8 cellular contexts compared by ENCODE assay signal in genomic region chr1:15426492-15427279, GRCh38. TPM values are rescaled to one million over a fixed set of nuclear protein-coding genes. Genes with fewer than 3 reads are reported as not detected.
DNase-seq lines count a peak whose midpoint lies in the region; ATAC-seq and TF ChIP-seq lines count a peak whose summit lies in the region.

No MANE protein-coding gene starts in this region.

- no peak for TF ChIP-seq EP300 in Ishikawa (IDR thresholded peaks at IDR 0.05; ENCODE audit: borderline replicate concordance)

- no peaks in the 10 kb centered on the region for H3K36me3 Mint-ChIP-seq in activated naive CD8-positive, alpha-beta T cell treated with anti-CD3 and anti-CD28 coated beads for 36 hours
- H3K36me3 Mint-ChIP-seq in stimulated activated memory B cell treated with anti-CD40 and anti-IgM and Interleukin-4, amounts not matched to agents 10 μg/mL and 1 μg/mL and 100 μg/mL, for 72 hours = peaks cover 40% of the 10 kb centered on the region
- H3K36me3 Mint-ChIP-seq in T-helper 2 cell treated with Interferon-gamma antibody and Interleukin-4, amounts not matched to agents 5 μg/mL and 100 μg/mL, for 36 hours (ENCODE audit: low read depth) = peaks cover 31% of the 10 kb centered on the region

- H3K27ac Mint-ChIP-seq in activated naive CD8-positive, alpha-beta T cell treated with anti-CD3 and anti-CD28 coated beads for 36 hours = peak overlapping the region; percentile 55
- H3K27ac Mint-ChIP-seq in stimulated activated memory B cell treated with anti-CD40 and anti-IgM and Interleukin-4, amounts not matched to agents 10 μg/mL and 1 μg/mL and 100 μg/mL, for 72 hours = peak overlapping the region; percentile 8
- no peak overlapping the region for H3K27ac Mint-ChIP-seq in T-helper 2 cell treated with Interferon-gamma antibody and Interleukin-4, amounts not matched to agents 5 μg/mL and 100 μg/mL, for 36 hours

- peak; percentile 38 for ATAC-seq in left ventricle myocardium superior
- ATAC-seq in stimulated activated memory B cell treated with anti-CD40 and anti-IgM and Interleukin-4, amounts not matched to agents 10 μg/mL and 1 μg/mL and 100 μg/mL, for 72 hours = peak; percentile 19
- ATAC-seq in HG03095 (IDR thresholded peaks at IDR 0.05; ENCODE audit: unreplicated experiment) = no peak

- H3K4me1 Mint-ChIP-seq in activated naive CD8-positive, alpha-beta T cell treated with anti-CD3 and anti-CD28 coated beads for 36 hours = peaks cover 8% of the 10 kb centered on the region
- peaks cover 12% of the 10 kb centered on the region for H3K4me1 Mint-ChIP-seq in stimulated activated memory B cell treated with anti-CD40 and anti-IgM and Interleukin-4, amounts not matched to agents 10 μg/mL and 1 μg/mL and 100 μg/mL, for 72 hours
- peaks cover 14% of the 10 kb centered on the region for H3K4me1 Mint-ChIP-seq in T-helper 2 cell treated with Interferon-gamma antibody and Interleukin-4, amounts not matched to agents 5 μg/mL and 100 μg/mL, for 36 hours (ENCODE audit: low read depth)

- H3K27me3 Mint-ChIP-seq in activated naive CD8-positive, alpha-beta T cell treated with anti-CD3 and anti-CD28 coated beads for 36 hours = no peaks in the 10 kb centered on the region
- no peaks in the 10 kb centered on the region for H3K27me3 Mint-ChIP-seq in stimulated activated memory B cell treated with anti-CD40 and anti-IgM and Interleukin-4, amounts not matched to agents 10 μg/mL and 1 μg/mL and 100 μg/mL, for 72 hours
- H3K27me3 Mint-ChIP-seq in T-helper 2 cell treated with Interferon-gamma antibody and Interleukin-4, amounts not matched to agents 5 μg/mL and 100 μg/mL, for 36 hours (ENCODE audit: low read depth) = no peaks in the 10 kb centered on the region

- intact Hi-C loops in left ventricle myocardium superior (cut with micrococcal nuclease) = no loop called here

- H3K9me3 Mint-ChIP-seq in activated naive CD8-positive, alpha-beta T cell treated with anti-CD3 and anti-CD28 coated beads for 36 hours = no peaks in the 10 kb centered on the region
- H3K9me3 Mint-ChIP-seq in stimulated activated memory B cell treated with anti-CD40 and anti-IgM and Interleukin-4, amounts not matched to agents 10 μg/mL and 1 μg/mL and 100 μg/mL, for 72 hours = no peaks in the 10 kb centered on the region
- H3K9me3 Mint-ChIP-seq in T-helper 2 cell treated with Interferon-gamma antibody and Interleukin-4, amounts not matched to agents 5 μg/mL and 100 μg/mL, for 36 hours = no peaks in the 10 kb centered on the region

- no peak for DNase-seq in activated naive CD8-positive, alpha-beta T cell treated with anti-CD3 and anti-CD28 coated beads for 36 hours
- DNase-seq in left ventricle myocardium superior = peak; percentile 52
- DNase-seq in T-helper 2 cell treated with Interferon-gamma antibody and Interleukin-4, amounts not matched to agents 5 μg/mL and 100 μg/mL, for 36 hours (ENCODE audit: low spot score) = no peak
- no peak for DNase-seq in epidermal melanocyte (ENCODE audit: insufficient read length, low spot score)
- DNase-seq in activated naive CD4-positive, alpha-beta T cell treated with anti-CD3 and anti-CD28 coated beads, Interleukin-2, amount 50 U/mL, for 16 hours = no peak

- no peak for TF ChIP-seq RAD21 in Ishikawa (IDR thresholded peaks at IDR 0.05; ENCODE audit: low read depth)

- no peak overlapping the region for H3K4me3 Mint-ChIP-seq in activated naive CD8-positive, alpha-beta T cell treated with anti-CD3 and anti-CD28 coated beads for 36 hours
- H3K4me3 Mint-ChIP-seq in stimulated activated memory B cell treated with anti-CD40 and anti-IgM and Interleukin-4, amounts not matched to agents 10 μg/mL and 1 μg/mL and 100 μg/mL, for 72 hours = no peak overlapping the region
- H3K4me3 Mint-ChIP-seq in T-helper 2 cell treated with Interferon-gamma antibody and Interleukin-4, amounts not matched to agents 5 μg/mL and 100 μg/mL, for 36 hours = no peak overlapping the region

TF ChIP-seq in Ishikawa, 13 proteins besides CTCF, POLR2A, EP300 and RAD21:
- TF ChIP-seq CREB1 (IDR thresholded peaks at IDR 0.05; ENCODE audit: low read depth) = no peak
- TF ChIP-seq ZBTB7A (IDR thresholded peaks at IDR 0.05; ENCODE audit: low read depth) = 0 out of 2 replicates have a peak, but pooled peaks have one; percentile 14
TF ChIP-seq in Ishikawa: peak in this region for 1.

RNA-seq across cellular contexts. Expression of gene CTRC, which starts 11.6 kb away (rescaled TPM):
- total RNA-seq in activated naive CD8-positive, alpha-beta T cell treated with anti-CD3 and anti-CD28 coated beads for 36 hours = under 1 TPM in 1 of 2 experiments, not detected in 1; 0.30 TPM
- not detected for total RNA-seq in left ventricle myocardium superior

RNA-seq across cellular contexts. Expression of gene EFHD2, which starts 17.0 kb away (rescaled TPM):
- 10 to 100 TPM; 45.6 to 46.2 TPM for total RNA-seq in activated naive CD8-positive, alpha-beta T cell treated with anti-CD3 and anti-CD28 coated beads for 36 hours
- 12.6 TPM for total RNA-seq in left ventricle myocardium superior

RNA-seq across cellular contexts. Expression of gene CELA2A, which starts 29.8 kb away (rescaled TPM):
- not detected for total RNA-seq in activated naive CD8-positive, alpha-beta T cell treated with anti-CD3 and anti-CD28 coated beads for 36 hours
- not detected for total RNA-seq in left ventricle myocardium superior

RNA-seq across cellular contexts. Expression of gene CELA2B, which starts 49.2 kb away (rescaled TPM):
- total RNA-seq in activated naive CD8-positive, alpha-beta T cell treated with anti-CD3 and anti-CD28 coated beads for 36 hours = not detected
- total RNA-seq in left ventricle myocardium superior = not detected
